1 cellular context compared by ENCODE assay signal in the genomic region with DNA sequence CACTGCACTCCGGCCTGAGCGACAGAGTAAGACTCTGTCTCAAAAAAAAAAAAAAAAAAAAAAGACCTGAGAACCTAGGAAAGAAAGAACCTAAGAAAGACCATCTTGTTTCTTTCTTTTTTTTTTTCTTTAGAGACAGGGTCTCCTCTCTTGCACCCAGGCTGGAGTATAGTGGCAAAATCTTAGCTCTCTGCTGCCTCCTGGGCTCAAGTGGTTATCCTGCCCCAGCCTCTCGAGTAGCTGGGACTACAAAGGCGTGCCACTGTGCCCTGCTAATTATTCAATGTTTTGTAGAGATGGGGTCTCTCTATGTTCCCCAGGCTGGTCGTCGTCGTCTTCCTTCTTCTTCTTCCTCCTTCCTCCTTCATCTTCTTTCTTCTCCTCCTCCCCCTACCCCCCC.
TF ChIP-seq lines count a peak whose summit lies in the region.

No MANE protein-coding gene starts in this region.

TF ChIP-seq in H1, 55 proteins besides CTCF, POLR2A, EP300 and RAD21:
- TF ChIP-seq SP2 (IDR thresholded peaks at IDR 0.05; ENCODE audit: low read length): no peak
- TF ChIP-seq TEAD4 (IDR thresholded peaks at IDR 0.05; ENCODE audit: low read depth, low read length): no peak
- no peak for TF ChIP-seq SUZ12 (IDR thresholded peaks at IDR 0.05; ENCODE audit: low read length)
- TF ChIP-seq CTBP2 (IDR thresholded peaks at IDR 0.05; ENCODE audit: borderline replicate concordance, insufficient read depth, insufficient read length, low read length): no peak
- TF ChIP-seq SIX5 (IDR thresholded peaks at IDR 0.05; ENCODE audit: low read depth, low read length): no peak
- no peak for TF ChIP-seq SIN3A (conservative IDR thresholded peaks at IDR 0.05 in 1 of 2, IDR thresholded peaks at IDR 0.05 in 1 of 2; ENCODE audit: low read depth in 1 of 2, low read length in 2 of 2)
- TF ChIP-seq FOSL1 (IDR thresholded peaks at IDR 0.05; ENCODE audit: insufficient read depth, low read depth, low read length): no peak
- TF ChIP-seq TBP (IDR thresholded peaks at IDR 0.05; ENCODE audit: low read depth, low read length): no peak
- no peak for TF ChIP-seq NANOG (IDR thresholded peaks at IDR 0.05; ENCODE audit: insufficient read depth, low read depth, low read length, poor library complexity, severe bottlenecking)
